Comparison of ENCODE assay signal across 14 cellular contexts in the genomic region with DNA sequence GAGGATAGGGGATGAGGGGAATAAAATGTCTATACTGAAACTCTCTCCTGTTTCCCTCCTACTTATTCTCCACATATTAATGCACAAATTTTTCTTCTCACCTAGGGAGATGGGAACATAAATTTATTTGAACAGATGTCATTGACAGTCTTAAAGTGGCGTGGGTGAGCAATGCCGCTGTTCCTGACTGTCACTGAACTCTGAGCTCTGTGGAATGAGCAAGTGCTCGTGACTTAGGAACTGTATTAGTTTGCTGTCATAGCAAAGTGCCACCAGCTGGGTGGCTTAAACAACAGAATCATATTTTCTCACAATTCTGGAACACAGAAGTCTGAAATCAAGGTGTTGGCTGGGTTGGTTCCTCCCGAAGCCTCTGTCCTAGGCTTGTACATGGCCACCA.
"Had no signal": no experiment of that assay in that cellular context is flagged by ENCODE, and none has a peak within 500 bp of the region (broad histone marks: within the 10 kb centered on the region; RNA-seq: fewer than 3 reads in every experiment).

No MANE protein-coding gene starts in this region.

- H3K27ac ChIP-seq: colonic mucosa, left ventricle myocardium inferior, vagina had no signal

- H3K36me3 ChIP-seq: colonic mucosa, stomach, vagina had no signal

- H3K4me1 ChIP-seq: colonic mucosa, vagina had no signal

- DNase-seq: activated CD4-positive, alpha-beta memory T cell treated with anti-CD3 and anti-CD28 coated beads, Interleukin-2, amount 10 ng/mL, durations not matched to agents 7 days and 5 days; activated CD4-positive, alpha-beta T cell treated with anti-CD3 and anti-CD28 coated beads for 4 hours; activated effector memory CD4-positive, alpha-beta T cell treated with anti-CD3 and anti-CD28 coated beads, Interleukin-2, amount 50 U/mL, for 16 hours; activated T-cell treated with anti-CD3 and anti-CD28 coated beads, Interleukin-2, amount 50 U/mL, for 48 hours; colonic mucosa; left ventricle myocardium inferior; stimulated activated CD4-positive, alpha-beta T cell treated with anti-CD3 and anti-CD28 coated beads, Interleukin-1b, Interleukin-23, amount 100 ng/mL, for 48 hours; stomach; T-helper 17 cell had no signal

- H3K4me3 ChIP-seq: colonic mucosa, left ventricle myocardium inferior, stomach, vagina had no signal

- H3K9me3 ChIP-seq: colonic mucosa, left ventricle myocardium inferior, stomach, vagina had no signal

- H3K27me3 ChIP-seq: colonic mucosa, stomach, vagina had no signal

- FAIRE-seq: bronchial epithelial cell had no signal

- ATAC-seq: esophagus mucosa; natural killer cell treated with Interleukin-12 subunit alpha and Interleukin-12 subunit beta and Interleukin-15 and Interleukin-18, amount 100 ng/mL, for 72 hours; sciatic nerve; T-helper 17 cell had no signal
